ENCODE assay signal across 8 cellular contexts in genomic region chr12:122225683-122226365, GRCh38. TPM values are rescaled to one million over a fixed set of nuclear protein-coding genes. Genes with fewer than 3 reads are reported as not detected.
DNase-seq lines count a peak whose midpoint lies in the region; ATAC-seq and TF ChIP-seq lines count a peak whose summit lies in the region.

Gene DIABLO (minus strand): TSS chr12:122226052. CDS start chr12:122226014, 38 bp downstream.

- H3K27me3 ChIP-seq in ovary (no peaks in the 10 kb centered on the region), thyroid gland (no peaks in the 10 kb centered on the region)

- H3K9me3 ChIP-seq in ovary (no peaks in the 10 kb centered on the region), thyroid gland (no peaks in the 10 kb centered on the region)

- H3K4me3 ChIP-seq in GM12864 (ENCODE audit: low read depth, low read length) (peak within 1 kb of the TSS; percentile 90), ovary (peak within 1 kb of the TSS; percentile 98), thyroid gland (replicated peaks in 1 of 3) (peak within 1 kb of the TSS; percentile 23 to 75 (median 70))

- DNase-seq in GM12864 (ENCODE audit: low read depth) (peak; percentile 97), NCI-H1417 (lab: John Stamatoyannopoulos, UW) (peak; percentile 100), SW 1271 (lab: John Stamatoyannopoulos, UW) (peak; percentile 97 to 99), head of caudate nucleus (peak; percentile 99 to 100 (median 100)), ovary (peak; percentile 99 to 100 (median 100)), thyroid gland (peak; percentile 100)
- DNase-seq in activated naive CD8-positive, alpha-beta T cell treated with anti-CD3 and anti-CD28 coated beads, Interleukin-2, amount 50 U/mL, for 16 hours (ENCODE audit: low read depth, low spot score), result peak; percentile 100

- peak; percentile 5 for TF ChIP-seq EP300 in ovary (IDR thresholded peaks at IDR 0.05)

- peak; percentile 90 for ATAC-seq in HG02759 (IDR thresholded peaks at IDR 0.05; ENCODE audit: unreplicated experiment)

- TF ChIP-seq CTCF in GM12864 (IDR thresholded peaks at IDR 0.05; ENCODE audit: low read depth, low read length, missing control alignments) (no peak), ovary (IDR thresholded peaks at IDR 0.05) (no peak), thyroid gland (IDR thresholded peaks at IDR 0.05) (no peak)

- H3K36me3 ChIP-seq in ovary (no peaks in the 10 kb centered on the region), thyroid gland (peaks cover 3 to 4% of the 10 kb centered on the region in 2 donors)

- 0 to 1% (median 1%) methylated on average over 62 to 74 of the region's 74 CpGs for WGBS in ovary, 3 donors
- 1 to 2% methylated on average over 9 to 26 of the region's 74 CpGs for WGBS in thyroid gland, 2 donors

- H3K27ac ChIP-seq in ovary (peak within 1 kb of the TSS; percentile 64 to 93), thyroid gland (peak within 1 kb of the TSS; percentile 87 to 91 (median 89))

- TF ChIP-seq POLR2A in ovary (IDR thresholded peaks at IDR 0.05), result peak; percentile 99
- peak; percentile 50 to 94 for TF ChIP-seq POLR2A in thyroid gland (IDR thresholded peaks at IDR 0.05)

- H3K4me1 ChIP-seq in ovary (ENCODE audit: insufficient read depth), result peaks cover 12% of the 10 kb centered on the region
- peaks cover 22 to 23% of the 10 kb centered on the region in 2 donors for H3K4me1 ChIP-seq in thyroid gland

- intact Hi-C loops in head of caudate nucleus (cut with DNase I), result loop anchor here (5.0 to 10.0 kb wide), 2 partner anchors 41 to 279 kb away; partner anchors contain the start of genes VPS33A and ZCCHC8
- intact Hi-C loops in ovary (cut with DNase I), result no loop called here
- intact Hi-C loops in thyroid gland (cut with DNase I), result no loop called here

RNA-seq across cellular contexts. Expression of gene DIABLO, which starts in this region (rescaled TPM):
- total RNA-seq in ovary, result 10 to 100 TPM; 35.9 to 61.1 (median 40.2) TPM
- polyA plus RNA-seq in ovary, result 10 to 100 TPM; 41.1 to 92.1 TPM
- total RNA-seq in thyroid gland, result 10 to 100 TPM; 48.4 to 66.0 (median 55.4) TPM

Comparison
In these comparisons a context has a peak if more than half of its experiments do, and no peak if none do; other contexts are left out.
1. Peak in every context shown above with its lines: DNase-seq, ATAC-seq, H3K4me3 ChIP-seq and H3K27ac ChIP-seq.